In the genomic region with DNA sequence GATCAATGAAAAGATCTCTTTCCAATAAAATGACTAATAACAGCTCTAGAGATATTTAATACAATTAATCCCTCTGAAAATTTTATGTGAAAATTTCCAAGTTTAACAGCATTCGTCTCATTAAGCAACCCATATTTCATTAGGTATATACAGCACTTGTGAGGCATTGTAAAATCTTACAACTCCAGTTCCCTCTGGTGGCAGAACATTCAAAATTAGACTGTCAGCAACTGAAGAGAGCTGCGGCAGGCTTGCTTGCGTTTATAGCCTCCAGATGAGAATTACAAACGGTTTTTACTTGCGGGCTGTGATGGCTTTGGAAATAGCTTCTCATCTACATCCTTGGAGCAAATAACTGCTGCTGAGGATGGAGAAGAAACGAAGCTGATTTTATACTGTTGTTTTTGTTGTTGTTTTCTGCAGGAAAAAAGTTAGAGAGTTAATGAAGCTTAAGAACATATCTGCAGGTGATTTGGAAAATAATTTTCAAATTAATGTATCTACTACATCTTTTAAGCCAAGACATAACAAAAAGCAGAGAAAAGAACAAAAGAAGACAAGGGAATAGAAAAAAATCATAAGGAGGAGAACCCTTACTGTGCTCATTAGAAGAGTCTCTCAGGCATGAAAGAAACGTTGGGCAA, we compare ENCODE assay signal across 8 cellular contexts.
DNase-seq lines count a peak whose midpoint lies in the region; ATAC-seq, FAIRE-seq and TF ChIP-seq lines count a peak whose summit lies in the region.

No MANE protein-coding gene starts in this region.

- peaks cover 2% of the 10 kb centered on the region for H3K27me3 Mint-ChIP-seq in activated CD4-positive, alpha-beta T cell treated with anti-CD3 and anti-CD28 coated beads for 36 hours

- H3K4me3 ChIP-seq in astrocyte of the spinal cord (ENCODE audit: low read depth, low read length) (no peak overlapping the region), HepG2 (replicated peaks in 1 of 3; ENCODE audit: insufficient read depth in 1 of 3, low read depth in 2 of 3, low read length in 3 of 3) (no peak overlapping the region)

- WGBS in HepG2 (ENCODE audit: low lambda C conversion rate): 63% methylated on average over 7 of the region's 7 CpGs

- peak; percentile 49 for DNase-seq in AG08395 (ENCODE audit: low spot score)
- peak; percentile 33 for DNase-seq in NAMALWA (ENCODE audit: low spot score)
- peak; percentile 76 for DNase-seq in astrocyte of the spinal cord (ENCODE audit: low read depth, low spot score)
- DNase-seq in HepG2 (ENCODE audit: low spot score): no peak
- no peak for DNase-seq in GM19239 (ENCODE audit: insufficient read length, low spot score)
- DNase-seq in activated naive CD4-positive, alpha-beta T cell treated with Interleukin-2 at 50 U/mL for 16 hours: no peak
- no peak for DNase-seq in activated CD4-positive, alpha-beta T cell treated with anti-CD3 and anti-CD28 coated beads for 36 hours

- H2AFZ ChIP-seq in HepG2 (ENCODE audit: low read length): no peak overlapping the region

- TF ChIP-seq EP300 in HepG2 (IDR thresholded peaks at IDR 0.05; ENCODE audit: low read depth in 2 of 2, low read length in 2 of 2) (no peak), HepG2 (CRISPR knock-in tag; IDR thresholded peaks at IDR 0.05; ENCODE audit: borderline replicate concordance) (no peak)

- no peak overlapping the region for H3K9ac ChIP-seq in HepG2 (ENCODE audit: insufficient read depth, low read depth, low read length)

- FAIRE-seq in HepG2 (lab: Jason Lieb, UNC): no peak
- no peak for FAIRE-seq in GM19239 (lab: Jason Lieb, UNC)

- no peaks in the 10 kb centered on the region for H3K9me3 ChIP-seq in HepG2 (ENCODE audit: low read length)

- no peak for TF ChIP-seq POLR2A in HepG2 (IDR thresholded peaks at IDR 0.05; ENCODE audit: insufficient read depth in 1 of 2, low read depth in 2 of 2, low read length in 2 of 2)

- H3K36me3 ChIP-seq in HepG2 (replicated peaks in 1 of 2; ENCODE audit: control insufficient read depth in 1 of 2, insufficient read depth in 2 of 2, low read length in 2 of 2): no peaks in the 10 kb centered on the region

- in situ Hi-C loops in astrocyte of the spinal cord (cut with HindIII; ENCODE audit: low sequenced_read_pairs) (no loop called here), HepG2 (cut with HindIII; ENCODE audit: extremely low pct_ligation_motif_present, low pct_unique_long_range_greater_than_20kb) (loop anchor here (25.0 kb wide), 1 partner anchor 455 kb away; no protein-coding TSS in a partner anchor)

- no peaks in the 10 kb centered on the region for H4K20me1 ChIP-seq in HepG2 (ENCODE audit: insufficient read depth, low read length)

- ATAC-seq in HepG2 (no peak), GM21515 (IDR thresholded peaks at IDR 0.05; ENCODE audit: unreplicated experiment) (no peak)
- no peak for ATAC-seq in activated CD4-positive, alpha-beta T cell treated with anti-CD3 and anti-CD28 coated beads for 36 hours

- no peak overlapping the region for H3K4me3 Mint-ChIP-seq in activated CD4-positive, alpha-beta T cell treated with anti-CD3 and anti-CD28 coated beads for 36 hours

- no peaks in the 10 kb centered on the region for H3K36me3 Mint-ChIP-seq in activated CD4-positive, alpha-beta T cell treated with anti-CD3 and anti-CD28 coated beads for 36 hours (ENCODE audit: low read depth)

- intact Hi-C loops in HepG2 (cut with micrococcal nuclease; ENCODE audit: unreplicated experiment): no loop called here
- intact Hi-C loops in activated CD4-positive, alpha-beta T cell treated with anti-CD3 and anti-CD28 coated beads for 36 hours (cut with DNase I, micrococcal nuclease): no loop called here

- H3K4me1 Mint-ChIP-seq in activated CD4-positive, alpha-beta T cell treated with anti-CD3 and anti-CD28 coated beads for 36 hours: no peaks in the 10 kb centered on the region

- H3K4me2 ChIP-seq in HepG2 (ENCODE audit: low read depth, low read length): no peak overlapping the region

- no peak overlapping the region for H3K27ac Mint-ChIP-seq in activated CD4-positive, alpha-beta T cell treated with anti-CD3 and anti-CD28 coated beads for 36 hours

- no peak for TF ChIP-seq RAD21 in HepG2 (CRISPR knock-in tag; IDR thresholded peaks at IDR 0.05)

- CTCF ChIA-PET in HepG2 (lab: Yijun Ruan, JAX; ENCODE audit: low intra/inter-chr PET ratio, low total read pairs): no interaction called here
- CTCF ChIA-PET in activated CD4-positive, alpha-beta T cell treated with anti-CD3 and anti-CD28 coated beads for 36 hours (lab: Charles Lee): interaction anchor here (1.6 kb wide), 1 partner anchor 9 kb away, joined by 6 read pairs; no protein-coding TSS in a partner anchor

- no peaks in the 10 kb centered on the region for H3K4me1 ChIP-seq in HepG2 (ENCODE audit: insufficient read depth, low read length)

- no TSS peak for BruUV-seq in HepG2 (replicated peaks; lab: Mats Ljungman, UMichigan)

- H3K27me3 ChIP-seq in HepG2 (ENCODE audit: control insufficient read depth in 1 of 2, insufficient read depth in 2 of 2, low read length in 2 of 2): no peaks in the 10 kb centered on the region

- TF ChIP-seq CTCF in astrocyte of the spinal cord (IDR thresholded peaks at IDR 0.05; ENCODE audit: low read depth, low read length) (peak; percentile 56), HepG2 (CRISPR knock-in tag; IDR thresholded peaks at IDR 0.05) (no peak)

- H3K9me3 Mint-ChIP-seq in activated CD4-positive, alpha-beta T cell treated with anti-CD3 and anti-CD28 coated beads for 36 hours (ENCODE audit: low read depth): no peaks in the 10 kb centered on the region

- POLR2A ChIA-PET in HepG2 (lab: Yijun Ruan, JAX): no interaction called here
- POLR2A ChIA-PET in activated CD4-positive, alpha-beta T cell treated with anti-CD3 and anti-CD28 coated beads for 36 hours (lab: Charles Lee): no interaction called here

- no peak overlapping the region for H3K27ac ChIP-seq in HepG2 (ENCODE audit: extremely low read length, insufficient read depth, low read length)

- H3K79me2 ChIP-seq in HepG2 (ENCODE audit: insufficient read depth, low read length): no peaks in the 10 kb centered on the region

TF ChIP-seq in HepG2, 621 proteins besides CTCF, POLR2A, EP300 and RAD21:
- no peak for TF ChIP-seq ZSCAN31 (CRISPR knock-in tag; IDR thresholded peaks at IDR 0.05; ENCODE audit: low read depth)
- TF ChIP-seq STAG1 (CRISPR knock-in tag; IDR thresholded peaks at IDR 0.05): peak; percentile 31; the same call in 1 of the 2 replicates
- no peak for TF ChIP-seq ZFP36L1 (CRISPR knock-in tag; IDR thresholded peaks at IDR 0.05)
- TF ChIP-seq, protein P1, sequence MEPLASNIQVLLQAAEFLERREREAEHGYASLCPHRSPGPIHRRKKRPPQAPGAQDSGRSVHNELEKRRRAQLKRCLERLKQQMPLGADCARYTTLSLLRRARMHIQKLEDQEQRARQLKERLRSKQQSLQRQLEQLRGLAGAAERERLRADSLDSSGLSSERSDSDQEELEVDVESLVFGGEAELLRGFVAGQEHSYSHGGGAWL (CRISPR knock-in tag; IDR thresholded peaks at IDR 0.05): no peak

Comparison
In these comparisons a context has a peak if more than half of its experiments do, and no peak if none do; other contexts are left out.
1. DNase-seq: peak in AG08395 (single experiment), NAMALWA (single experiment) and astrocyte of the spinal cord (single experiment); none in HepG2 (single experiment), GM19239 (single experiment), activated naive CD4-positive, alpha-beta T cell treated with Interleukin-2 at 50 U/mL for 16 hours (single experiment) and activated CD4-positive, alpha-beta T cell treated with anti-CD3 and anti-CD28 coated beads for 36 hours (single experiment).